Comparison of ENCODE assay signal across 8 cellular contexts in the genomic region with DNA sequence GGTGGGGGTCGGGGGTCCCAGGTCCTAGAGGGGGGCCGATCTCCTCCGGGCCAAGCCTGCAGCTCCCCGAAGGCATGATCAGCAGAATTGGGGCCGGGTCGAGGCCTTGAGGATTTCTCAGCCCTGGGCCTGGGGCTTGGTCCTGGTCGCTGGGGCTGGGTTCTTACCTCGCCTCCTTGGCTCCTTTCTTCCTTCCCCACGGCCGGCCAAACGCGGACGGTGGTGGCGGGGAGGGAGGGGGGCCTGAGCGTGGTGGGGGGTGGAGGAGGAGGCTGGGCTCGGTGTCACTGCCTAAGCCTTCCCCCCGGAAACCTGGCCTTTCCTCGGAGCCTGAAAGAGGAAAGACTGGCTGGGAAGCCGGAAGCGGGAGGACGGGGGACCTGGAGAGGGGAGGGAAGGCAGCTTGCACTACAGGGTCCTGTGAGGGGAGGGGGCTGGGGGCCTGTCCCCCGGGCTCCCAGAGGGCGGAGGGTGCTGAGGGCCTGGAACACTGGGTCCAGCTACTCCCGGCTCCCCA. TPM values are rescaled to one million over a fixed set of nuclear protein-coding genes. Genes with fewer than 3 reads are reported as not detected.
DNase-seq lines count a peak whose midpoint lies in the region; ATAC-seq and TF ChIP-seq lines count a peak whose summit lies in the region.

A gene with protein sequence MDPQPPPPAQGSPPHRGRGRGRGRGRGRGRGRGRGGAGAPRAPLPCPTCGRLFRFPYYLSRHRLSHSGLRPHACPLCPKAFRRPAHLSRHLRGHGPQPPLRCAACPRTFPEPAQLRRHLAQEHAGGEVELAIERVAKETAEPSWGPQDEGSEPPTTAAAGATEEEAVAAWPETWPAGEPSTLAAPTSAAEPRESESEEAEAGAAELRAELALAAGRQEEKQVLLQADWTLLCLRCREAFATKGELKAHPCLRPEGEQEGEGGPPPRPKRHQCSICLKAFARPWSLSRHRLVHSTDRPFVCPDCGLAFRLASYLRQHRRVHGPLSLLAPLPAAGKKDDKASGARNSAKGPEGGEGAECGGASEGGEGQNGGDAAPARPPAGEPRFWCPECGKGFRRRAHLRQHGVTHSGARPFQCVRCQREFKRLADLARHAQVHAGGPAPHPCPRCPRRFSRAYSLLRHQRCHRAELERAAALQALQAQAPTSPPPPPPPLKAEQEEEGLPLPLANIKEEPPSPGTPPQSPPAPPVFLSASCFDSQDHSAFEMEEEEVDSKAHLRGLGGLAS (minus strand): TSS at position 221 of the 517 bp plus-strand sequence. CDS start 1,209 bp downstream, outside the sequence.

- peak; percentile 79 to 84 for ATAC-seq in stimulated activated naive B cell treated with anti-CD40 and anti-IgM and Interleukin-4, amounts not matched to agents 10 μg/mL and 1 μg/mL and 100 μg/mL, for 72 hours (replicated peaks)
- no peak for ATAC-seq in HG02870 (IDR thresholded peaks at IDR 0.05; ENCODE audit: unreplicated experiment)

- peaks cover 2% of the 10 kb centered on the region for H3K36me3 ChIP-seq in GM06990 (ENCODE audit: control insufficient read depth, insufficient read depth, low read length)

- no peaks in the 10 kb centered on the region for H3K9me3 Mint-ChIP-seq in activated T-helper 2 cell treated with anti-CD3 and anti-CD28 coated beads, Interferon-gamma antibody, Interleukin-2, Interleukin-4, amounts not matched to agents 10 μg/mL and 5 μg/mL and 100 μg/mL, durations not matched to agents 14 hours and 24 hours and 36 hours
- H3K9me3 Mint-ChIP-seq in nephron, result no peaks in the 10 kb centered on the region
- peaks cover 2 to 4% of the 10 kb centered on the region in 2 donors for H3K9me3 Mint-ChIP-seq in stimulated activated naive B cell treated with anti-CD40 and anti-IgM and Interleukin-4, amounts not matched to agents 10 μg/mL and 1 μg/mL and 100 μg/mL, for 72 hours

- peaks cover 19% of the 10 kb centered on the region for H3K4me1 Mint-ChIP-seq in activated T-helper 2 cell treated with anti-CD3 and anti-CD28 coated beads, Interferon-gamma antibody, Interleukin-2, Interleukin-4, amounts not matched to agents 10 μg/mL and 5 μg/mL and 100 μg/mL, durations not matched to agents 14 hours and 24 hours and 36 hours (ENCODE audit: low read depth)
- peaks cover 31% of the 10 kb centered on the region for H3K4me1 Mint-ChIP-seq in nephron
- peaks cover 22 to 28% of the 10 kb centered on the region in 2 donors for H3K4me1 Mint-ChIP-seq in stimulated activated naive B cell treated with anti-CD40 and anti-IgM and Interleukin-4, amounts not matched to agents 10 μg/mL and 1 μg/mL and 100 μg/mL, for 72 hours

- H3K27me3 Mint-ChIP-seq in activated T-helper 2 cell treated with anti-CD3 and anti-CD28 coated beads, Interferon-gamma antibody, Interleukin-2, Interleukin-4, amounts not matched to agents 10 μg/mL and 5 μg/mL and 100 μg/mL, durations not matched to agents 14 hours and 24 hours and 36 hours (ENCODE audit: low read depth), result peaks cover 7% of the 10 kb centered on the region
- no peaks in the 10 kb centered on the region for H3K27me3 Mint-ChIP-seq in nephron (ENCODE audit: low read depth)
- H3K27me3 Mint-ChIP-seq in stimulated activated naive B cell treated with anti-CD40 and anti-IgM and Interleukin-4, amounts not matched to agents 10 μg/mL and 1 μg/mL and 100 μg/mL, for 72 hours, result no peaks in the 10 kb centered on the region

- peaks cover 16% of the 10 kb centered on the region for H3K36me3 Mint-ChIP-seq in activated T-helper 2 cell treated with anti-CD3 and anti-CD28 coated beads, Interferon-gamma antibody, Interleukin-2, Interleukin-4, amounts not matched to agents 10 μg/mL and 5 μg/mL and 100 μg/mL, durations not matched to agents 14 hours and 24 hours and 36 hours (ENCODE audit: low read depth)
- H3K36me3 Mint-ChIP-seq in nephron (ENCODE audit: low read depth), result peaks cover 22% of the 10 kb centered on the region
- peaks cover 23% of the 10 kb centered on the region in 2 donors for H3K36me3 Mint-ChIP-seq in stimulated activated naive B cell treated with anti-CD40 and anti-IgM and Interleukin-4, amounts not matched to agents 10 μg/mL and 1 μg/mL and 100 μg/mL, for 72 hours

- H3K4me3 Mint-ChIP-seq in activated T-helper 2 cell treated with anti-CD3 and anti-CD28 coated beads, Interferon-gamma antibody, Interleukin-2, Interleukin-4, amounts not matched to agents 10 μg/mL and 5 μg/mL and 100 μg/mL, durations not matched to agents 14 hours and 24 hours and 36 hours (ENCODE audit: low read depth), result peak within 1 kb of the TSS; percentile 88
- peak within 1 kb of the TSS; percentile 99 for H3K4me3 Mint-ChIP-seq in nephron
- H3K4me3 Mint-ChIP-seq in stimulated activated naive B cell treated with anti-CD40 and anti-IgM and Interleukin-4, amounts not matched to agents 10 μg/mL and 1 μg/mL and 100 μg/mL, for 72 hours, result peak within 1 kb of the TSS; percentile 86 to 88

- no peaks in the 10 kb centered on the region; the same call in 1 of the 2 replicates for H3K27me3 ChIP-seq in GM06990 (replicated peaks; ENCODE audit: control insufficient read depth, insufficient read depth, low read length)

- TF ChIP-seq CTCF in GM06990 (IDR thresholded peaks at IDR 0.05; ENCODE audit: insufficient read depth, low read length, poor library complexity, severe bottlenecking) (no peak), fibroblast of the aortic adventitia (IDR thresholded peaks at IDR 0.05; ENCODE audit: insufficient read depth, low read length) (no peak), nephron (IDR thresholded peaks at IDR 0.05; ENCODE audit: unreplicated experiment in 3 of 3) (no peak)

- DNase-seq in GM06990 (ENCODE audit: extremely low read depth, insufficient read length) (peak; percentile 83), LHCN-M2 (ENCODE audit: low read depth) (peak; percentile 85), RKO (ENCODE audit: low spot score) (peak; percentile 86), fibroblast of the aortic adventitia (ENCODE audit: low read depth) (peak; percentile 93)
- peak; percentile 68 for DNase-seq in activated T-helper 2 cell treated with anti-CD3 and anti-CD28 coated beads, Interferon-gamma antibody, Interleukin-2, Interleukin-4, amounts not matched to agents 10 μg/mL and 5 μg/mL and 100 μg/mL, durations not matched to agents 14 hours and 24 hours and 36 hours (ENCODE audit: low spot score)
- peak; percentile 79 for DNase-seq in stimulated activated naive B cell treated with anti-CD40 and anti-IgM and Interleukin-4, amounts not matched to agents 10 μg/mL and 1 μg/mL and 100 μg/mL, for 72 hours

- intact Hi-C loops in activated T-helper 2 cell treated with anti-CD3 and anti-CD28 coated beads, Interferon-gamma antibody, Interleukin-2, Interleukin-4, amounts not matched to agents 10 μg/mL and 5 μg/mL and 100 μg/mL, durations not matched to agents 14 hours and 24 hours and 36 hours (cut with micrococcal nuclease), result loop anchor here (1.0 kb wide), 2 partner anchors 19 to 25 kb away; a partner anchor contains a TSS

- H3K4me3 ChIP-seq in GM06990 (replicated peaks; ENCODE audit: low read depth, low read length), result peak within 1 kb of the TSS; percentile 85
- peak within 1 kb of the TSS; percentile 95 for H3K4me3 ChIP-seq in fibroblast of the aortic adventitia (ENCODE audit: low read depth, low read length)

- peak within 1 kb of the TSS; percentile 81 for H3K27ac Mint-ChIP-seq in activated T-helper 2 cell treated with anti-CD3 and anti-CD28 coated beads, Interferon-gamma antibody, Interleukin-2, Interleukin-4, amounts not matched to agents 10 μg/mL and 5 μg/mL and 100 μg/mL, durations not matched to agents 14 hours and 24 hours and 36 hours
- peak within 1 kb of the TSS; percentile 87 to 98 (median 96) for H3K27ac Mint-ChIP-seq in nephron
- H3K27ac Mint-ChIP-seq in stimulated activated naive B cell treated with anti-CD40 and anti-IgM and Interleukin-4, amounts not matched to agents 10 μg/mL and 1 μg/mL and 100 μg/mL, for 72 hours, result peak within 1 kb of the TSS; percentile 91

RNA-seq across cellular contexts. Expression of the gene that starts here (rescaled TPM):
- total RNA-seq in LHCN-M2 (2014; rRNA removed) (7.3 and 7.7 TPM in 2 replicates), fibroblast of the aortic adventitia (ENCODE audit: low replicate concordance) (4.4 and 7.9 TPM in 2 replicates)
- 14.0 TPM for polyA plus RNA-seq in LHCN-M2 (2012)
- total RNA-seq in activated T-helper 2 cell treated with anti-CD3 and anti-CD28 coated beads, Interferon-gamma antibody, Interleukin-2, Interleukin-4, amounts not matched to agents 10 μg/mL and 5 μg/mL and 100 μg/mL, durations not matched to agents 14 hours and 24 hours and 36 hours, result 8.2 and 10.7 TPM in 2 replicates
